Comparison of ENCODE assay signal across 14 cellular contexts in the genomic region with DNA sequence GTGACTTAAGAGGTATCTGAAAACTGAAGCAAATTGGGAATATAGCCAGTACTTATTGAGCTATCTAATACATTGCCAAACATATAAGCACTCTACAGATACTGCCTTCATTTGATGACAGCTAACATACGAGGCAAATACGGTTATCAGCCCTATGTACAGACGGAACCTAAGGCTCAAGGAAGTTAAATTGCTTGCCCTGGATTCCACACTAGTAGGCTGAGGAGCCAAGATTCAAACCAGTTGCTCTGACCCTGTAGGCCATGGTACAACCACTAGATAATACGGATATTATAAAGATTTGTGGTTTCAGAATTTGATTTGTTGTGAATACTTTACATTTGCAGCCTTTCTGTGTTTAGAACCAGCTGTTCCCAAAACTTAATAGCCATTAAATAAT. TPM values are rescaled to one million over a fixed set of nuclear protein-coding genes. Genes with fewer than 3 reads are reported as not detected.
"Had no signal": no experiment of that assay in that cellular context is flagged by ENCODE, and none has a peak within 500 bp of the region (broad histone marks: within the 10 kb centered on the region; RNA-seq: fewer than 3 reads in every experiment).

No MANE protein-coding gene starts in this region.

- ATAC-seq: natural killer cell, T-cell had no signal

- H3K27ac ChIP-seq: dorsolateral prefrontal cortex had no signal

- H3K36me3 ChIP-seq: upper lobe of left lung had no signal

- H3K4me3 Mint-ChIP-seq: endodermal cell, natural killer cell, T-cell had no signal

- H3K9me3 ChIP-seq: upper lobe of left lung had no signal

- H3K27ac Mint-ChIP-seq: endodermal cell; natural killer cell; stimulated activated naive CD8-positive, alpha-beta T cell treated with anti-CD3 and anti-CD28 coated beads, Interleukin-15, amount 100 ng/mL, for 72 hours; T-cell had no signal

- H3K4me3 ChIP-seq: dorsolateral prefrontal cortex, upper lobe of left lung had no signal

- H3K4me1 ChIP-seq: upper lobe of left lung had no signal

- H3K36me3 Mint-ChIP-seq: natural killer cell, T-cell had no signal

- H3K9me3 Mint-ChIP-seq: activated T-helper 17 cell treated with anti-CD3 and anti-CD28 coated beads, Interleukin-2, amount 50 U/mL, for 72 hours; endodermal cell; natural killer cell; stimulated activated naive CD8-positive, alpha-beta T cell treated with anti-CD3 and anti-CD28 coated beads, Interleukin-15, amount 100 ng/mL, for 72 hours; T-cell had no signal

- H3K27me3 ChIP-seq: dorsolateral prefrontal cortex, upper lobe of left lung had no signal

- DNase-seq: activated CD4-positive, alpha-beta T cell treated with anti-CD3 and anti-CD28 coated beads for 1 hour; activated CD4-positive, alpha-beta T cell treated with anti-CD3 and anti-CD28 coated beads, Interleukin-2, amount 50 U/mL, for 4 hours; activated naive CD4-positive, alpha-beta T cell treated with Interleukin-2 at 50 U/mL for 16 hours; activated T-cell treated with anti-CD3 and anti-CD28 coated beads for 4 hours; dorsolateral prefrontal cortex; natural killer cell; posterior cingulate gyrus; small intestine; T-cell; T1000; upper lobe of left lung had no signal

RNA-seq across cellular contexts. Expression of a gene that starts 36.6 kb away (rescaled TPM):
- total RNA-seq: activated T-helper 17 cell treated with anti-CD3 and anti-CD28 coated beads, Interleukin-2, amount 50 U/mL, for 72 hours; natural killer cell had no signal
